ENCODE assay signal across 10 cellular contexts in genomic region chr1:235047331-235047871, GRCh38.
DNase-seq lines count a peak whose midpoint lies in the region; ATAC-seq and TF ChIP-seq lines count a peak whose summit lies in the region.
"Had no signal": no experiment of that assay in that cellular context is flagged by ENCODE, and none has a peak within 500 bp of the region (broad histone marks: within the 10 kb centered on the region; RNA-seq: fewer than 3 reads in every experiment).

No MANE protein-coding gene starts in this region.

- H3K9me3 Mint-ChIP-seq in T-helper 2 cell treated with Interferon-gamma antibody and Interleukin-4, amounts not matched to agents 5 μg/mL and 100 μg/mL, for 36 hours = no peaks in the 10 kb centered on the region
- H3K9me3 Mint-ChIP-seq in stimulated activated effector memory CD8-positive, alpha-beta T cell treated with anti-CD3 and anti-CD28 coated beads, Interleukin-12 subunit alpha, Interleukin-12 subunit beta, amount 100 ng/mL, for 72 hours = no peaks in the 10 kb centered on the region
- H3K9me3 Mint-ChIP-seq: naive B cell had no signal

- no peaks in the 10 kb centered on the region for H3K36me3 Mint-ChIP-seq in T-helper 2 cell treated with Interferon-gamma antibody and Interleukin-4, amounts not matched to agents 5 μg/mL and 100 μg/mL, for 36 hours (ENCODE audit: low read depth)
- H3K36me3 Mint-ChIP-seq in stimulated activated effector memory CD8-positive, alpha-beta T cell treated with anti-CD3 and anti-CD28 coated beads, Interleukin-12 subunit alpha, Interleukin-12 subunit beta, amount 100 ng/mL, for 72 hours = no peaks in the 10 kb centered on the region
- H3K36me3 Mint-ChIP-seq: naive B cell had no signal

- no peak overlapping the region for H4K91ac ChIP-seq in trophoblast cell (ENCODE audit: low read depth, low read length)

- no peak overlapping the region for H4K8ac ChIP-seq in trophoblast cell (ENCODE audit: low read depth, low read length)

- H3K27me3 Mint-ChIP-seq in T-helper 2 cell treated with Interferon-gamma antibody and Interleukin-4, amounts not matched to agents 5 μg/mL and 100 μg/mL, for 36 hours (ENCODE audit: low read depth) = no peaks in the 10 kb centered on the region
- H3K27me3 Mint-ChIP-seq: naive B cell had no signal

- H3K27ac ChIP-seq in foreskin keratinocyte = peak overlapping the region; percentile 66
- no peak overlapping the region for H3K27ac ChIP-seq in trophoblast cell (ENCODE audit: low read depth, low read length)

- H3K36me3 ChIP-seq in trophoblast cell (ENCODE audit: control insufficient read depth in 1 of 2, insufficient read depth in 2 of 2, low read length in 2 of 2) = no peaks in the 10 kb centered on the region

- H3K4me3 Mint-ChIP-seq in T-helper 2 cell treated with Interferon-gamma antibody and Interleukin-4, amounts not matched to agents 5 μg/mL and 100 μg/mL, for 36 hours = peak overlapping the region; percentile 53
- peak overlapping the region; percentile 50 for H3K4me3 Mint-ChIP-seq in stimulated activated effector memory CD8-positive, alpha-beta T cell treated with anti-CD3 and anti-CD28 coated beads, Interleukin-12 subunit alpha, Interleukin-12 subunit beta, amount 100 ng/mL, for 72 hours

- peaks cover 4% of the 10 kb centered on the region for H3K79me1 ChIP-seq in trophoblast cell (ENCODE audit: low read length)

- H3K14ac ChIP-seq in trophoblast cell (ENCODE audit: low read length) = no peak overlapping the region

- H3K27ac Mint-ChIP-seq in T-helper 2 cell treated with Interferon-gamma antibody and Interleukin-4, amounts not matched to agents 5 μg/mL and 100 μg/mL, for 36 hours = peak overlapping the region; percentile 92
- peak overlapping the region; percentile 87 for H3K27ac Mint-ChIP-seq in stimulated activated effector memory CD8-positive, alpha-beta T cell treated with anti-CD3 and anti-CD28 coated beads, Interleukin-12 subunit alpha, Interleukin-12 subunit beta, amount 100 ng/mL, for 72 hours

- no peak overlapping the region for H3K18ac ChIP-seq in trophoblast cell (ENCODE audit: low read length)

- no peak overlapping the region for H3K4ac ChIP-seq in trophoblast cell (ENCODE audit: low read depth, low read length)

- no peak overlapping the region for H2BK120ac ChIP-seq in trophoblast cell (ENCODE audit: insufficient read depth, low read length, poor library complexity)

- peaks cover 3% of the 10 kb centered on the region for H3K4me1 ChIP-seq in foreskin keratinocyte
- H3K4me1 ChIP-seq in trophoblast cell (ENCODE audit: control insufficient read depth in 1 of 2, insufficient read depth in 2 of 2, low read length in 2 of 2) = peaks cover 10 to 12% of the 10 kb centered on the region in 2 experiments

- H2BK12ac ChIP-seq in trophoblast cell (ENCODE audit: low read length) = no peak overlapping the region

- peaks cover 44% of the 10 kb centered on the region for H3K4me1 Mint-ChIP-seq in T-helper 2 cell treated with Interferon-gamma antibody and Interleukin-4, amounts not matched to agents 5 μg/mL and 100 μg/mL, for 36 hours (ENCODE audit: low read depth)
- peaks cover 69% of the 10 kb centered on the region for H3K4me1 Mint-ChIP-seq in stimulated activated effector memory CD8-positive, alpha-beta T cell treated with anti-CD3 and anti-CD28 coated beads, Interleukin-12 subunit alpha, Interleukin-12 subunit beta, amount 100 ng/mL, for 72 hours

- no peak overlapping the region for H3K4me3 ChIP-seq in trophoblast cell (ENCODE audit: low read depth, low read length)

- H2AK5ac ChIP-seq in trophoblast cell (ENCODE audit: low read length) = no peak overlapping the region

- H3K9me3 ChIP-seq in trophoblast cell (ENCODE audit: insufficient read depth, low read depth, low read length) = peaks cover 2% of the 10 kb centered on the region

- no peak for TF ChIP-seq CTCF in foreskin keratinocyte (conservative IDR thresholded peaks at IDR 0.05)

- H3K4me2 ChIP-seq in trophoblast cell (ENCODE audit: low read length) = no peak overlapping the region

- H3K79me2 ChIP-seq in trophoblast cell (ENCODE audit: control insufficient read depth, insufficient read depth, low read length, poor library complexity) = no peaks in the 10 kb centered on the region

- no peak overlapping the region for H2BK5ac ChIP-seq in trophoblast cell (ENCODE audit: low read depth, low read length, poor library complexity)

- H3K23ac ChIP-seq in trophoblast cell (ENCODE audit: low read length) = no peak overlapping the region

- no peak overlapping the region for H2AFZ ChIP-seq in trophoblast cell (ENCODE audit: insufficient read depth, low read length, poor library complexity)

- no peak for DNase-seq in T-helper 2 cell treated with Interferon-gamma antibody and Interleukin-4, amounts not matched to agents 5 μg/mL and 100 μg/mL, for 36 hours (ENCODE audit: low spot score)
- no peak for DNase-seq in foreskin keratinocyte
- DNase-seq in stimulated activated effector memory CD8-positive, alpha-beta T cell treated with anti-CD3 and anti-CD28 coated beads, Interleukin-12 subunit alpha, Interleukin-12 subunit beta, amount 100 ng/mL, for 72 hours (ENCODE audit: low spot score in 2 of 2) = no peak
- no peak for DNase-seq in NOMO-1 treated with DMSO at 0.1 percent for 48 hours (lab: John Stamatoyannopoulos, UW; ENCODE audit: unreplicated experiment)
- no peak for DNase-seq in trophoblast cell
- no peak for DNase-seq in inferior parietal cortex (ENCODE audit: extremely low spot score)
- DNase-seq: NCI-H524 treated with DMSO at 0.1 percent for 48 hours had no signal

- H3K27me3 ChIP-seq in foreskin keratinocyte = no peaks in the 10 kb centered on the region
- no peaks in the 10 kb centered on the region for H3K27me3 ChIP-seq in trophoblast cell (ENCODE audit: insufficient read depth, low read length)

- H4K12ac ChIP-seq in trophoblast cell (ENCODE audit: low read depth, low read length) = no peak overlapping the region

- peak; percentile 33 for ATAC-seq in GM21619 (IDR thresholded peaks at IDR 0.05; ENCODE audit: unreplicated experiment)
- no peak for ATAC-seq in foreskin keratinocyte
- no peak for ATAC-seq in stimulated activated effector memory CD8-positive, alpha-beta T cell treated with anti-CD3 and anti-CD28 coated beads, Interleukin-12 subunit alpha, Interleukin-12 subunit beta, amount 100 ng/mL, for 72 hours
- no peak for ATAC-seq in HG02763 (IDR thresholded peaks at IDR 0.05; ENCODE audit: unreplicated experiment)

- no CpG with 5 or more reads among the region's 6 CpGs for WGBS in trophoblast cell (ENCODE audit: extremely low coverage, insufficient coverage, insufficient read length)

- H3K9ac ChIP-seq in trophoblast cell (ENCODE audit: low read length) = no peak overlapping the region
